In genomic region chr12:111993290-111994150, GRCh38 we compare ENCODE assay signal across 10 cellular contexts. TPM values are rescaled to one million over a fixed set of nuclear protein-coding genes. Genes with fewer than 3 reads are reported as not detected.
DNase-seq lines count a peak whose midpoint lies in the region; ATAC-seq and TF ChIP-seq lines count a peak whose summit lies in the region.
"Had no signal": no experiment of that assay in that cellular context is flagged by ENCODE, and none has a peak within 500 bp of the region (broad histone marks: within the 10 kb centered on the region; RNA-seq: fewer than 3 reads in every experiment).

No MANE protein-coding gene starts in this region.

- no peaks in the 10 kb centered on the region for H3K4me1 ChIP-seq in sigmoid colon

- H3K27me3 Mint-ChIP-seq in activated T-cell treated with anti-CD3 and anti-CD28 coated beads, Interleukin-2, amount 50 U/mL, for 4 hours (ENCODE audit: low read depth), result no peaks in the 10 kb centered on the region
- no peaks in the 10 kb centered on the region for H3K27me3 Mint-ChIP-seq in stimulated activated naive CD8-positive, alpha-beta T cell treated with anti-CD3 and anti-CD28 coated beads, Interleukin-15, Interleukin-2, amounts not matched to agents 100 ng/mL and 50 ng/mL, for 24 hours
- H3K27me3 Mint-ChIP-seq: brain had no signal

- no peak for TF ChIP-seq CTCF in sigmoid colon (IDR thresholded peaks at IDR 0.05)

- no peak overlapping the region for H3K27ac ChIP-seq in sigmoid colon

- peaks cover 77% of the 10 kb centered on the region for H3K4me1 Mint-ChIP-seq in activated T-cell treated with anti-CD3 and anti-CD28 coated beads, Interleukin-2, amount 50 U/mL, for 4 hours (ENCODE audit: low read depth)
- H3K4me1 Mint-ChIP-seq in stimulated activated naive CD8-positive, alpha-beta T cell treated with anti-CD3 and anti-CD28 coated beads, Interleukin-15, Interleukin-2, amounts not matched to agents 100 ng/mL and 50 ng/mL, for 24 hours (ENCODE audit: low read depth), result peaks cover 68% of the 10 kb centered on the region

- H3K4me3 ChIP-seq in sigmoid colon, result no peak overlapping the region

- H3K36me3 Mint-ChIP-seq in activated T-cell treated with anti-CD3 and anti-CD28 coated beads, Interleukin-2, amount 50 U/mL, for 4 hours (ENCODE audit: insufficient read depth), result peaks cover 3% of the 10 kb centered on the region
- H3K36me3 Mint-ChIP-seq in stimulated activated naive CD8-positive, alpha-beta T cell treated with anti-CD3 and anti-CD28 coated beads, Interleukin-15, Interleukin-2, amounts not matched to agents 100 ng/mL and 50 ng/mL, for 24 hours (ENCODE audit: low read depth), result peaks cover 3% of the 10 kb centered on the region

- H3K27me3 ChIP-seq in sigmoid colon, result no peaks in the 10 kb centered on the region

- H3K9me3 ChIP-seq in sigmoid colon, result no peaks in the 10 kb centered on the region

- DNase-seq in activated T-cell treated with anti-CD3 and anti-CD28 coated beads, Interleukin-2, amount 50 U/mL, for 4 hours, result no peak
- DNase-seq in activated T-cell treated with anti-CD3 and anti-CD28 coated beads for 4 hours (no peak), KBM-7 (no peak), UCSD-AML1 (lab: John Stamatoyannopoulos, UW; ENCODE audit: unreplicated experiment) (no peak), sigmoid colon (no peak)
- DNase-seq in activated naive CD4-positive, alpha-beta T cell treated with anti-CD3 and anti-CD28 coated beads, Interleukin-2, amount 50 U/mL, for 16 hours, result peak; percentile 29

- peak; percentile 83 to 87 for ATAC-seq in activated T-cell treated with anti-CD3 and anti-CD28 coated beads, Interleukin-2, amount 50 U/mL, for 4 hours
- ATAC-seq in HG03378 (IDR thresholded peaks at IDR 0.05; ENCODE audit: unreplicated experiment), result peak; percentile 49
- ATAC-seq: HCT116 had no signal

- 54 to 75% methylated on average over 2 of the region's 2 CpGs for WGBS in sigmoid colon, 2 donors

- no peaks in the 10 kb centered on the region for H3K9me3 Mint-ChIP-seq in activated T-cell treated with anti-CD3 and anti-CD28 coated beads, Interleukin-2, amount 50 U/mL, for 4 hours
- no peaks in the 10 kb centered on the region for H3K9me3 Mint-ChIP-seq in stimulated activated naive CD8-positive, alpha-beta T cell treated with anti-CD3 and anti-CD28 coated beads, Interleukin-15, Interleukin-2, amounts not matched to agents 100 ng/mL and 50 ng/mL, for 24 hours
- H3K9me3 Mint-ChIP-seq: brain had no signal

- in situ Hi-C loops in KBM-7 (cut with MboI; ENCODE audit: low pct_unique_long_range_greater_than_20kb, low sequenced_read_pairs), result no loop called here

- intact Hi-C loops in sigmoid colon (cut with DNase I), result no loop called here

- TF ChIP-seq POLR2A in sigmoid colon (IDR thresholded peaks at IDR 0.05), result no peak

- peaks cover 0 to 6% (median 0%) of the 10 kb centered on the region in 4 donors for H3K36me3 ChIP-seq in sigmoid colon

- peak overlapping the region; percentile 83 for H3K4me3 Mint-ChIP-seq in activated T-cell treated with anti-CD3 and anti-CD28 coated beads, Interleukin-2, amount 50 U/mL, for 4 hours
- peak overlapping the region; percentile 85 for H3K4me3 Mint-ChIP-seq in stimulated activated naive CD8-positive, alpha-beta T cell treated with anti-CD3 and anti-CD28 coated beads, Interleukin-15, Interleukin-2, amounts not matched to agents 100 ng/mL and 50 ng/mL, for 24 hours
- H3K4me3 Mint-ChIP-seq: brain had no signal

- peak overlapping the region; percentile 12 for H3K27ac Mint-ChIP-seq in stimulated activated naive CD8-positive, alpha-beta T cell treated with anti-CD3 and anti-CD28 coated beads, Interleukin-15, Interleukin-2, amounts not matched to agents 100 ng/mL and 50 ng/mL, for 24 hours

- TF ChIP-seq EP300 in sigmoid colon (IDR thresholded peaks at IDR 0.05), result no peak

RNA-seq across cellular contexts. Expression of gene TMEM116, which starts 19.4 kb away (rescaled TPM):
- 1 to 10 TPM; 3.6 to 5.8 (median 4.7) TPM for total RNA-seq in activated T-cell treated with anti-CD3 and anti-CD28 coated beads, Interleukin-2, amount 50 U/mL, for 4 hours
- total RNA-seq in sigmoid colon, result 10 to 100 TPM in 2 of 4 donors, 1 to 10 TPM in 2; 7.5 to 16.6 (median 9.5) TPM
- 1 to 10 TPM; 3.0 to 6.8 (median 3.6) TPM for polyA plus RNA-seq in sigmoid colon

RNA-seq across cellular contexts. Expression of gene ERP29, which starts 19.7 kb away (rescaled TPM):
- total RNA-seq in activated T-cell treated with anti-CD3 and anti-CD28 coated beads, Interleukin-2, amount 50 U/mL, for 4 hours, result 10 to 100 TPM; 60.5 to 78.5 (median 75.8) TPM
- total RNA-seq in sigmoid colon, result 10 to 100 TPM; 43.0 to 74.4 (median 54.3) TPM
- 100 to 1,000 TPM in 1 of 3 donors, 10 to 100 TPM in 2; 68.0 to 217 (median 95.5) TPM for polyA plus RNA-seq in sigmoid colon
